ENCODE assay signal across 1 cellular context in genomic region chr7:101159696-101160674, GRCh38.
TF ChIP-seq lines count a peak whose summit lies in the region.

No MANE protein-coding gene starts in this region.

TF ChIP-seq in GM23338, 12 proteins besides CTCF, POLR2A, EP300 and RAD21 (continued from another document):
- TF ChIP-seq REST (IDR thresholded peaks at IDR 0.05; ENCODE audit: unreplicated experiment) (no peak), EZH2phosphoT487 (IDR thresholded peaks at IDR 0.05; ENCODE audit: unreplicated experiment) (no peak), EZH2 (IDR thresholded peaks at IDR 0.05; ENCODE audit: low read depth, unreplicated experiment) (no peak), JUNB (IDR thresholded peaks at IDR 0.05; ENCODE audit: unreplicated experiment) (no peak), STAT1 (IDR thresholded peaks at IDR 0.05; ENCODE audit: unreplicated experiment) (no peak), ZNF331 (CRISPR knock-in tag; IDR thresholded peaks at IDR 0.05; ENCODE audit: low read depth) (no peak), POLR2AphosphoS5 (IDR thresholded peaks at IDR 0.05; ENCODE audit: low read depth) (no peak)
- TF ChIP-seq, protein P1, sequence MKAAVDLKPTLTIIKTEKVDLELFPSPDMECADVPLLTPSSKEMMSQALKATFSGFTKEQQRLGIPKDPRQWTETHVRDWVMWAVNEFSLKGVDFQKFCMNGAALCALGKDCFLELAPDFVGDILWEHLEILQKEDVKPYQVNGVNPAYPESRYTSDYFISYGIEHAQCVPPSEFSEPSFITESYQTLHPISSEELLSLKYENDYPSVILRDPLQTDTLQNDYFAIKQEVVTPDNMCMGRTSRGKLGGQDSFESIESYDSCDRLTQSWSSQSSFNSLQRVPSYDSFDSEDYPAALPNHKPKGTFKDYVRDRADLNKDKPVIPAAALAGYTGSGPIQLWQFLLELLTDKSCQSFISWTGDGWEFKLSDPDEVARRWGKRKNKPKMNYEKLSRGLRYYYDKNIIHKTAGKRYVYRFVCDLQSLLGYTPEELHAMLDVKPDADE (IDR thresholded peaks at IDR 0.05) = no peak
- TF ChIP-seq, protein P2, sequence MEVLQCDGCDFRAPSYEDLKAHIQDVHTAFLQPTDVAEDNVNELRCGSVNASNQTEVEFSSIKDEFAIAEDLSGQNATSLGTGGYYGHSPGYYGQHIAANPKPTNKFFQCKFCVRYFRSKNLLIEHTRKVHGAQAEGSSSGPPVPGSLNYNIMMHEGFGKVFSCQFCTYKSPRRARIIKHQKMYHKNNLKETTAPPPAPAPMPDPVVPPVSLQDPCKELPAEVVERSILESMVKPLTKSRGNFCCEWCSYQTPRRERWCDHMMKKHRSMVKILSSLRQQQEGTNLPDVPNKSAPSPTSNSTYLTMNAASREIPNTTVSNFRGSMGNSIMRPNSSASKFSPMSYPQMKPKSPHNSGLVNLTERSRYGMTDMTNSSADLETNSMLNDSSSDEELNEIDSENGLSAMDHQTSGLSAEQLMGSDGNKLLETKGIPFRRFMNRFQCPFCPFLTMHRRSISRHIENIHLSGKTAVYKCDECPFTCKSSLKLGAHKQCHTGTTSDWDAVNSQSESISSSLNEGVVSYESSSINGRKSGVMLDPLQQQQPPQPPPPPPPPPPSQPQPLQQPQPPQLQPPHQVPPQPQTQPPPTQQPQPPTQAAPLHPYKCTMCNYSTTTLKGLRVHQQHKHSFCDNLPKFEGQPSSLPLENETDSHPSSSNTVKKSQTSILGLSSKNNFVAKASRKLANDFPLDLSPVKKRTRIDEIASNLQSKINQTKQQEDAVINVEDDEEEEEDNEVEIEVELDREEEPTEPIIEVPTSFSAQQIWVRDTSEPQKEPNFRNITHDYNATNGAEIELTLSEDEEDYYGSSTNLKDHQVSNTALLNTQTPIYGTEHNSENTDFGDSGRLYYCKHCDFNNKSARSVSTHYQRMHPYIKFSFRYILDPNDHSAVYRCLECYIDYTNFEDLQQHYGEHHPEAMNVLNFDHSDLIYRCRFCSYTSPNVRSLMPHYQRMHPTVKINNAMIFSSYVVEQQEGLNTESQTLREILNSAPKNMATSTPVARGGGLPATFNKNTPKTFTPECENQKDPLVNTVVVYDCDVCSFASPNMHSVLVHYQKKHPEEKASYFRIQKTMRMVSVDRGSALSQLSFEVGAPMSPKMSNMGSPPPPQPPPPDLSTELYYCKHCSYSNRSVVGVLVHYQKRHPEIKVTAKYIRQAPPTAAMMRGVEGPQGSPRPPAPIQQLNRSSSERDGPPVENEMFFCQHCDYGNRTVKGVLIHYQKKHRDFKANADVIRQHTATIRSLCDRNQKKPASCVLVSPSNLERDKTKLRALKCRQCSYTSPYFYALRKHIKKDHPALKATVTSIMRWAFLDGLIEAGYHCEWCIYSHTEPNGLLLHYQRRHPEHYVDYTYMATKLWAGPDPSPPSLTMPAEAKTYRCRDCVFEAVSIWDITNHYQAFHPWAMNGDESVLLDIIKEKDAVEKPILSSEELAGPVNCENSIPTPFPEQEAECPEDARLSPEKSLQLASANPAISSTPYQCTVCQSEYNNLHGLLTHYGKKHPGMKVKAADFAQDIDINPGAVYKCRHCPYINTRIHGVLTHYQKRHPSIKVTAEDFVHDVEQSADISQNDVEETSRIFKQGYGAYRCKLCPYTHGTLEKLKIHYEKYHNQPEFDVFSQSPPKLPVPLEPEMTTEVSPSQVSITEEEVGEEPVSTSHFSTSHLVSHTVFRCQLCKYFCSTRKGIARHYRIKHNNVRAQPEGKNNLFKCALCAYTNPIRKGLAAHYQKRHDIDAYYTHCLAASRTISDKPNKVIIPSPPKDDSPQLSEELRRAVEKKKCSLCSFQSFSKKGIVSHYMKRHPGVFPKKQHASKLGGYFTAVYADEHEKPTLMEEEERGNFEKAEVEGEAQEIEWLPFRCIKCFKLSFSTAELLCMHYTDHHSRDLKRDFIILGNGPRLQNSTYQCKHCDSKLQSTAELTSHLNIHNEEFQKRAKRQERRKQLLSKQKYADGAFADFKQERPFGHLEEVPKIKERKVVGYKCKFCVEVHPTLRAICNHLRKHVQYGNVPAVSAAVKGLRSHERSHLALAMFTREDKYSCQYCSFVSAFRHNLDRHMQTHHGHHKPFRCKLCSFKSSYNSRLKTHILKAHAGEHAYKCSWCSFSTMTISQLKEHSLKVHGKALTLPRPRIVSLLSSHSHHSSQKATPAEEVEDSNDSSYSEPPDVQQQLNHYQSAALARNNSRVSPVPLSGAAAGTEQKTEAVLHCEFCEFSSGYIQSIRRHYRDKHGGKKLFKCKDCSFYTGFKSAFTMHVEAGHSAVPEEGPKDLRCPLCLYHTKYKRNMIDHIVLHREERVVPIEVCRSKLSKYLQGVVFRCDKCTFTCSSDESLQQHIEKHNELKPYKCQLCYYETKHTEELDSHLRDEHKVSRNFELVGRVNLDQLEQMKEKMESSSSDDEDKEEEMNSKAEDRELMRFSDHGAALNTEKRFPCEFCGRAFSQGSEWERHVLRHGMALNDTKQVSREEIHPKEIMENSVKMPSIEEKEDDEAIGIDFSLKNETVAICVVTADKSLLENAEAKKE (CRISPR knock-in tag; IDR thresholded peaks at IDR 0.05) = no peak
